11 cellular contexts compared by ENCODE assay signal in the genomic region with DNA sequence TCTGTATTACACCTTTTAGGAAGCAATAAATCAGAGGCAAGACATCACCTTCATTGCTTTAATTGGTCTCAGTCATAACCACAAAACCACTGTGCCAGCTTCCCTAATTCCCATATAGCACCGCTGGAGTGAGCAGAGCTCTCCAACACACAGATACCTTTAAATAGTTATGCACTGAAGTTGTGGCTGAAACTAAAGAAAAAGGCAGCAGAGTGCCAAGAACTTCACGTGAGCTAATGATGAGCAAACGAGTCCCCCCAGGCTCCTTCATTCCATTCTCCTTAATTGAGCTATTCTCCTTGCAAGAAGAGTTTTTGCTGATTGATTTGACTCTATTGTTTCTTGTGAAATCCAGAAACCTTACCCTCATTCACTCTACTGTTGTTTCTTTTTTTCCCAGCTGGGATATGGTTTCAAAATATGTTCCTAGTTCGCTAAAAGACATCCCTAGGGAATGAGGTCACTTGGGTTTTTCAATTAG.
DNase-seq lines count a peak whose midpoint lies in the region; ATAC-seq and TF ChIP-seq lines count a peak whose summit lies in the region.
"Had no signal": no experiment of that assay in that cellular context is flagged by ENCODE, and none has a peak within 500 bp of the region (broad histone marks: within the 10 kb centered on the region; RNA-seq: fewer than 3 reads in every experiment).

No MANE protein-coding gene starts in this region.

- WGBS in smooth muscle cell (ENCODE audit: low lambda C conversion rate), result 34% methylated on average over 4 of the region's 4 CpGs

- H2AFZ ChIP-seq in smooth muscle cell (ENCODE audit: low read depth), result no peak overlapping the region

- intact Hi-C loops in left colon (cut with DNase I, micrococcal nuclease), result no loop called here

- no peaks in the 10 kb centered on the region for H3K36me3 ChIP-seq in smooth muscle cell (ENCODE audit: low read depth)

- no peak overlapping the region for H3K4me3 ChIP-seq in smooth muscle cell

- H3K9ac ChIP-seq in smooth muscle cell (ENCODE audit: low read depth), result no peak overlapping the region

- H3K4me1 ChIP-seq in foreskin keratinocyte (peaks cover 16% of the 10 kb centered on the region), smooth muscle cell (ENCODE audit: low read depth) (peaks cover 14% of the 10 kb centered on the region)

- peak; percentile 96 for ATAC-seq in foreskin keratinocyte
- ATAC-seq in HG02973 (IDR thresholded peaks at IDR 0.05; ENCODE audit: unreplicated experiment), result no peak
- no peak for ATAC-seq in left colon
- no peak for ATAC-seq in GM19452 (IDR thresholded peaks at IDR 0.05; ENCODE audit: unreplicated experiment)
- ATAC-seq: T-cell had no signal

- DNase-seq in HT1080 (ENCODE audit: low read depth), result peak; percentile 97
- DNase-seq in foreskin keratinocyte, result peak; percentile 99
- no peak for DNase-seq in smooth muscle cell (lab: John Stamatoyannopoulos, UW; ENCODE audit: unreplicated experiment)
- no peak for DNase-seq in left colon
- DNase-seq in NCI-H774 (lab: John Stamatoyannopoulos, UW), result no peak
- DNase-seq: NCI-H510A treated with DMSO at 0.1 percent for 48 hours, posterior cingulate gyrus, T-cell had no signal

- peak overlapping the region; percentile 34 for H3K27ac ChIP-seq in angular gyrus (ENCODE audit: low read depth, low read length)
- peak overlapping the region; percentile 19 for H3K27ac ChIP-seq in foreskin keratinocyte
- no peak overlapping the region for H3K27ac ChIP-seq in smooth muscle cell (ENCODE audit: low read depth)

- TF ChIP-seq CTCF in foreskin keratinocyte (conservative IDR thresholded peaks at IDR 0.05) (no peak), smooth muscle cell (IDR thresholded peaks at IDR 0.05; ENCODE audit: borderline replicate concordance, insufficient read depth, poor library complexity, severe bottlenecking) (no peak)

- H4K20me1 ChIP-seq in smooth muscle cell (ENCODE audit: low read depth), result no peaks in the 10 kb centered on the region

- H3K4me2 ChIP-seq in smooth muscle cell, result peak overlapping the region; percentile 40

- H3K27me3 ChIP-seq in foreskin keratinocyte, result no peaks in the 10 kb centered on the region
- peaks cover 26% of the 10 kb centered on the region for H3K27me3 ChIP-seq in smooth muscle cell (ENCODE audit: low read depth)

- no peaks in the 10 kb centered on the region for H3K9me3 ChIP-seq in smooth muscle cell (replicated peaks; ENCODE audit: low read depth)

- H3K79me2 ChIP-seq in smooth muscle cell (ENCODE audit: low read depth), result no peaks in the 10 kb centered on the region

- peaks cover 4% of the 10 kb centered on the region for H3F3A ChIP-seq in smooth muscle cell (ENCODE audit: low read depth)

Comparison
In these comparisons a context has a peak if more than half of its experiments do, and no peak if none do; other contexts are left out.
1. DNase-seq: peak in HT1080 (single experiment) and foreskin keratinocyte (2 of 2); none in smooth muscle cell (single experiment), left colon (0 of 2) and NCI-H774 (single experiment).